Comparison of ENCODE assay signal across 9 cellular contexts in genomic region chr7:133230591-133231194, GRCh38. TPM values are rescaled to one million over a fixed set of nuclear protein-coding genes. Genes with fewer than 3 reads are reported as not detected.
DNase-seq lines count a peak whose midpoint lies in the region; ATAC-seq, FAIRE-seq and TF ChIP-seq lines count a peak whose summit lies in the region.
"Had no signal": no experiment of that assay in that cellular context is flagged by ENCODE, and none has a peak within 500 bp of the region (broad histone marks: within the 10 kb centered on the region; RNA-seq: fewer than 3 reads in every experiment).

No MANE protein-coding gene starts in this region.

- no peaks in the 10 kb centered on the region for H3K36me3 Mint-ChIP-seq in activated CD4-positive, alpha-beta memory T cell treated with anti-CD3 and anti-CD28 coated beads for 36 hours
- H3K36me3 Mint-ChIP-seq: IgD-negative memory B cell had no signal

- no peaks in the 10 kb centered on the region for H3K4me1 Mint-ChIP-seq in activated CD4-positive, alpha-beta memory T cell treated with anti-CD3 and anti-CD28 coated beads for 36 hours (ENCODE audit: low read depth)
- H3K4me1 Mint-ChIP-seq: IgD-negative memory B cell had no signal

- POLR2A ChIA-PET in BJ (lab: Charles Lee), result no interaction called here
- POLR2A ChIA-PET in activated CD4-positive, alpha-beta memory T cell treated with anti-CD3 and anti-CD28 coated beads for 36 hours (lab: Charles Lee), result no interaction called here

- TF ChIP-seq CTCF in BJ (IDR thresholded peaks at IDR 0.05; ENCODE audit: insufficient read depth, low read depth, low read length) (peak; percentile 79), fibroblast of villous mesenchyme (IDR thresholded peaks at IDR 0.05; ENCODE audit: insufficient read depth, low read depth, low read length) (peak; percentile 79), pancreas (IDR thresholded peaks at IDR 0.05) (peak; percentile 27 to 79 (median 68))

- no peaks in the 10 kb centered on the region for H3K36me3 ChIP-seq in BJ (ENCODE audit: control insufficient read depth, insufficient read depth, low read length)
- H3K36me3 ChIP-seq in pancreas, result no peaks in the 10 kb centered on the region

- H3K4me3 Mint-ChIP-seq in activated CD4-positive, alpha-beta memory T cell treated with anti-CD3 and anti-CD28 coated beads for 36 hours, result no peak overlapping the region
- H3K4me3 Mint-ChIP-seq: IgD-negative memory B cell had no signal

- H3K27me3 Mint-ChIP-seq in activated CD4-positive, alpha-beta memory T cell treated with anti-CD3 and anti-CD28 coated beads for 36 hours, result peaks cover 7% of the 10 kb centered on the region

- H3K27ac Mint-ChIP-seq in activated CD4-positive, alpha-beta memory T cell treated with anti-CD3 and anti-CD28 coated beads for 36 hours, result no peak overlapping the region
- H3K27ac Mint-ChIP-seq: IgD-negative memory B cell had no signal

- 12 to 13% methylated on average over 5 of the region's 5 CpGs for WGBS in pancreas, 2 donors

- H3K4me3 ChIP-seq in BJ (ENCODE audit: low read depth, low read length) (no peak overlapping the region), fibroblast of villous mesenchyme (ENCODE audit: low read depth, low read length) (no peak overlapping the region), pancreas (no peak overlapping the region)

- DNase-seq in BJ (ENCODE audit: low read depth) (peak; percentile 5), GM19238 (ENCODE audit: insufficient read length, low spot score) (peak; percentile 13), NCI-H446 (lab: John Stamatoyannopoulos, UW) (peak; percentile 4 to 57), fibroblast of villous mesenchyme (ENCODE audit: low read depth) (peak; percentile 65), pancreas (peak in 3 of 6 donors; percentile 20 to 68 (median 23))
- peak; percentile 50 for DNase-seq in activated CD4-positive, alpha-beta memory T cell treated with anti-CD3 and anti-CD28 coated beads for 36 hours

- no peak overlapping the region for H3K27ac ChIP-seq in pancreas

- no peaks in the 10 kb centered on the region for H3K4me1 ChIP-seq in pancreas

- no peak for FAIRE-seq in pancreas (lab: Jason Lieb, UNC)

- ATAC-seq in pancreas (peak; percentile 76 to 94 (median 84)), HG03045 (IDR thresholded peaks at IDR 0.05; ENCODE audit: unreplicated experiment) (no peak), HG03442 (IDR thresholded peaks at IDR 0.05; ENCODE audit: unreplicated experiment) (no peak)

- H3K9me3 ChIP-seq in pancreas, result no peaks in the 10 kb centered on the region

- H3K27me3 ChIP-seq in BJ (ENCODE audit: control insufficient read depth, insufficient read depth, low read length) (peaks cover 1% of the 10 kb centered on the region; the same call in 1 of the 2 replicates), pancreas (no peaks in the 10 kb centered on the region)

- no peaks in the 10 kb centered on the region for H3K9me3 Mint-ChIP-seq in activated CD4-positive, alpha-beta memory T cell treated with anti-CD3 and anti-CD28 coated beads for 36 hours
- H3K9me3 Mint-ChIP-seq: IgD-negative memory B cell had no signal

- CTCF ChIA-PET in BJ (lab: Yijun Ruan, JAX), result interaction anchor here (0.7 to 1.4 kb wide), 6 partner anchors 8 to 521 kb away, joined by 3 to 4 read pairs (median 3); no protein-coding TSS in a partner anchor
- CTCF ChIA-PET in activated CD4-positive, alpha-beta memory T cell treated with anti-CD3 and anti-CD28 coated beads for 36 hours (lab: Charles Lee), result interaction anchor here (0.7 kb wide), 1 partner anchor 8 kb away, joined by 3 read pairs; no protein-coding TSS in a partner anchor

- intact Hi-C loops in activated CD4-positive, alpha-beta memory T cell treated with anti-CD3 and anti-CD28 coated beads for 36 hours (cut with micrococcal nuclease), result loop anchor here (2.0 to 10.0 kb wide), 3 partner anchors 64 to 912 kb away; no protein-coding TSS in a partner anchor
- intact Hi-C loops in pancreas (cut with DNase I), result no loop called here

RNA-seq across cellular contexts. Expression of gene EXOC4, which starts 22.2 kb away (rescaled TPM):
- polyA plus RNA-seq in BJ (2011; rRNA removed), result 45.9 and 72.0 TPM in 2 replicates
- polyA minus RNA-seq in BJ (2011; rRNA and poly(A)+ RNA removed), result 77.2 and 93.7 TPM in 2 replicates
- total RNA-seq in activated CD4-positive, alpha-beta memory T cell treated with anti-CD3 and anti-CD28 coated beads for 36 hours, result 10 to 100 TPM; 55.8 to 60.8 TPM
- total RNA-seq in fibroblast of villous mesenchyme, result 89.9 and 106 TPM in 2 replicates
- total RNA-seq in pancreas, result 10 to 100 TPM; 50.7 to 81.2 (median 54.3) TPM
- polyA plus RNA-seq in pancreas, result 10 to 100 TPM; 13.4 to 14.8 TPM

Comparison
In these comparisons a context has a peak if more than half of its experiments do, and no peak if none do; other contexts are left out.
1. ATAC-seq: peak in pancreas (4 of 4); none in HG03045 (single experiment) and HG03442 (single experiment).
2. Peak in every context shown above with its lines, with median percentiles within 50 percentile points of each other: CTCF ChIP-seq.